10 cellular contexts compared by ENCODE assay signal in genomic region chr20:30284533-30284932, GRCh38.
DNase-seq lines count a peak whose midpoint lies in the region; ATAC-seq and TF ChIP-seq lines count a peak whose summit lies in the region.
"Had no signal": no experiment of that assay in that cellular context is flagged by ENCODE, and none has a peak within 500 bp of the region (broad histone marks: within the 10 kb centered on the region; RNA-seq: fewer than 3 reads in every experiment).

No MANE protein-coding gene starts in this region.

- TF ChIP-seq CTCF in glutamatergic neuron (IDR thresholded peaks at IDR 0.05; ENCODE audit: partially characterized antibody, unreplicated experiment), result no peak
- TF ChIP-seq CTCF in osteocyte (IDR thresholded peaks at IDR 0.05), result no peak

- peak overlapping the region; percentile 89 for H3K4me3 Mint-ChIP-seq in T-helper 2 cell treated with Interferon-gamma antibody and Interleukin-4, amounts not matched to agents 5 μg/mL and 100 μg/mL, for 36 hours
- H3K4me3 Mint-ChIP-seq in T-helper 17 cell (peak overlapping the region; percentile 78), glutamatergic neuron (ENCODE audit: unreplicated experiment) (peak overlapping the region; percentile 91), osteocyte (ENCODE audit: unreplicated experiment) (no peak overlapping the region)

- no peaks in the 10 kb centered on the region for H3K9me3 ChIP-seq in T-helper 17 cell (ENCODE audit: control insufficient read depth, low read length, poor library complexity, severe bottlenecking)

- peak overlapping the region in 6 of 7 experiments; percentile 24 to 41 (median 39) for H3K4me3 ChIP-seq in skin epidermis

- H3K4me1 Mint-ChIP-seq in T-helper 2 cell treated with Interferon-gamma antibody and Interleukin-4, amounts not matched to agents 5 μg/mL and 100 μg/mL, for 36 hours (ENCODE audit: low read depth), result peaks cover 24% of the 10 kb centered on the region
- H3K4me1 Mint-ChIP-seq in T-helper 17 cell (peaks cover 16% of the 10 kb centered on the region), glutamatergic neuron (ENCODE audit: low read depth, unreplicated experiment) (peaks cover 5% of the 10 kb centered on the region), osteocyte (ENCODE audit: unreplicated experiment) (no peaks in the 10 kb centered on the region)

- peaks cover 2% of the 10 kb centered on the region for H3K36me3 Mint-ChIP-seq in T-helper 2 cell treated with Interferon-gamma antibody and Interleukin-4, amounts not matched to agents 5 μg/mL and 100 μg/mL, for 36 hours (ENCODE audit: low read depth)
- no peaks in the 10 kb centered on the region for H3K36me3 Mint-ChIP-seq in T-helper 17 cell (ENCODE audit: low read depth)
- peaks cover 9% of the 10 kb centered on the region for H3K36me3 Mint-ChIP-seq in glutamatergic neuron (ENCODE audit: unreplicated experiment)
- H3K36me3 Mint-ChIP-seq in osteocyte (ENCODE audit: unreplicated experiment), result no peaks in the 10 kb centered on the region

- H3K27me3 Mint-ChIP-seq in T-helper 2 cell treated with Interferon-gamma antibody and Interleukin-4, amounts not matched to agents 5 μg/mL and 100 μg/mL, for 36 hours (ENCODE audit: low read depth), result no peaks in the 10 kb centered on the region
- H3K27me3 Mint-ChIP-seq in T-helper 17 cell (no peaks in the 10 kb centered on the region), glutamatergic neuron (ENCODE audit: unreplicated experiment) (peaks cover 16% of the 10 kb centered on the region), osteocyte (ENCODE audit: unreplicated experiment) (no peaks in the 10 kb centered on the region)

- no peak for DNase-seq in T-helper 2 cell treated with Interferon-gamma antibody and Interleukin-4, amounts not matched to agents 5 μg/mL and 100 μg/mL, for 36 hours (ENCODE audit: low spot score)
- DNase-seq in T-helper 2 cell (no peak), T-helper 17 cell (no peak), glutamatergic neuron (no peak), osteocyte (ENCODE audit: extremely low spot score, unreplicated experiment) (no peak)
- DNase-seq: GF-D8, NCI-H748 treated with DMSO at 0.1 percent for 48 hours had no signal

- H3K27ac ChIP-seq in skin epidermis, result no peak overlapping the region

- no peak for ATAC-seq in T-helper 17 cell
- ATAC-seq in HG03442 (IDR thresholded peaks at IDR 0.05; ENCODE audit: unreplicated experiment), result no peak
- ATAC-seq in GM19395 (IDR thresholded peaks at IDR 0.05; ENCODE audit: unreplicated experiment), result no peak

- no peaks in the 10 kb centered on the region for H3K9me3 Mint-ChIP-seq in T-helper 2 cell treated with Interferon-gamma antibody and Interleukin-4, amounts not matched to agents 5 μg/mL and 100 μg/mL, for 36 hours
- H3K9me3 Mint-ChIP-seq in glutamatergic neuron (ENCODE audit: unreplicated experiment) (peaks cover 17% of the 10 kb centered on the region), osteocyte (ENCODE audit: unreplicated experiment) (peaks cover 21% of the 10 kb centered on the region)

- H3K27ac Mint-ChIP-seq in T-helper 2 cell treated with Interferon-gamma antibody and Interleukin-4, amounts not matched to agents 5 μg/mL and 100 μg/mL, for 36 hours, result no peak overlapping the region
- H3K27ac Mint-ChIP-seq in T-helper 17 cell (peak overlapping the region; percentile 12), glutamatergic neuron (ENCODE audit: unreplicated experiment) (no peak overlapping the region), osteocyte (ENCODE audit: unreplicated experiment) (no peak overlapping the region)
